ENCODE assay signal across 8 cellular contexts in the genomic region with DNA sequence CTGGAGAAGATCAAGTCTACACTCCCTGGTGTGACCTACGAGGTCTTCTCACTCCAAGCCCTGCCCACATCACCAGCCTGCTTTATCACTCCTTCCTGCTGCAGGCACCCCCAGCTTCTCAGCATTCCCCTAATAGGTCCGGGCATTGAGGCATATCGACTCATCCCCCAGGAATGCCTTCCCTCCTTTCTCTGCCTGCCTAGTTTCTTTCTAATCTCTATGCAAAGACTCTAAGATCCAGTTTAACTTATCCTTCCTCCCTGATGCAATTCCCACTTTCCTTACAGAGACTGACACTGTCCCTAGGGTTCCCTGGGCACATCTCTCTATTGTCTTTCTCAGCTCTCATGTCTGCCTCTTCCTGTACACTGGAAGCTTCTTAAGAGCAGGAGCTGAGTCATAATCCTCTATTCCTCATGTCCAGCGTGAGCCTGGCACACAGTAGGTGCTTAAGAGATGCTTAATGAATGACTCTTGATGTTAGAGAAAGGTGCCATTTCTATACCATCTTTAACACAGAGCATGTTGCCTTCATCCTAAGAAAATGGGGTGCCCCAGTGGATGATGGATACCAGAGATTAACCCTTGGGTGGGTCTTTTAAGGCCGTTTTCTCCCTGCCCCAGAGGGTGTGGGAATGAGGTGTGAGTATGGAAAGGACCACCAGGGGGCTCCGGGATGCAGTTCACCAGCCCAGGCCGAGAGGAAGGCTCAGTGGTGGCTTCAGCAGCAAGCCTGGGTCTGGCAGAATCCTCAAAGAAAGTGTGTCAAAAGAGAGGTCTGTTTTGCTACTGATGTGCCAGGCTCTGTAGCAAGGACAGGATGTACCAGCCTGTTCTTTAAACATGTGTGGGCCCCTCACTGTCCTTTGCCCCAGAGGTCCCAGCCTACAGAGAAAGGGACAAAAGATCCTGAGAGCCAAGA.
DNase-seq lines count a peak whose midpoint lies in the region; ATAC-seq and TF ChIP-seq lines count a peak whose summit lies in the region.

No MANE protein-coding gene starts in this region.

- peak overlapping the region; percentile 63 for H3K27ac ChIP-seq in RWPE1

- CTCF ChIA-PET in RWPE1 (lab: Yijun Ruan, JAX): interaction anchor here (0.6 to 1.0 kb wide), 2 partner anchors 9 to 174 kb away, joined by 3 to 4 read pairs; no protein-coding TSS in a partner anchor

- TF ChIP-seq CTCF in RWPE1 (conservative IDR thresholded peaks at IDR 0.05; ENCODE audit: low read depth): peak; percentile 39; the same call in 1 of the 2 replicates

- peak; percentile 5 to 33 for DNase-seq in activated CD4-positive, alpha-beta T cell treated with anti-CD3 and anti-CD28 coated beads for 24 hours (ENCODE audit: low read depth in 2 of 2)
- no peak for DNase-seq in activated CD4-positive, alpha-beta T cell treated with anti-CD3 and anti-CD28 coated beads for 1 hour
- DNase-seq in HuH-7.5 (ENCODE audit: low spot score) (peak; percentile 68), RWPE1 (ENCODE audit: low spot score) (peak; percentile 86), left kidney (ENCODE audit: low read depth, low spot score) (peak; percentile 86)
- DNase-seq in central memory CD4-positive, alpha-beta T cell: peak; percentile 7
- peak; percentile 4 to 28 (median 20) for DNase-seq in stimulated activated CD4-positive, alpha-beta T cell treated with anti-CD3 and anti-CD28 coated beads, TNF-alpha, amount 100 ng/mL, for 48 hours (ENCODE audit: low read depth in 3 of 3)

- POLR2A ChIA-PET in RWPE1 (lab: Yijun Ruan, JAX; ENCODE audit: low non-redundant PET): no interaction called here

- no peak for ATAC-seq in GM19328 (IDR thresholded peaks at IDR 0.05; ENCODE audit: unreplicated experiment)
